Comparison of ENCODE assay signal across 13 cellular contexts in the genomic region with DNA sequence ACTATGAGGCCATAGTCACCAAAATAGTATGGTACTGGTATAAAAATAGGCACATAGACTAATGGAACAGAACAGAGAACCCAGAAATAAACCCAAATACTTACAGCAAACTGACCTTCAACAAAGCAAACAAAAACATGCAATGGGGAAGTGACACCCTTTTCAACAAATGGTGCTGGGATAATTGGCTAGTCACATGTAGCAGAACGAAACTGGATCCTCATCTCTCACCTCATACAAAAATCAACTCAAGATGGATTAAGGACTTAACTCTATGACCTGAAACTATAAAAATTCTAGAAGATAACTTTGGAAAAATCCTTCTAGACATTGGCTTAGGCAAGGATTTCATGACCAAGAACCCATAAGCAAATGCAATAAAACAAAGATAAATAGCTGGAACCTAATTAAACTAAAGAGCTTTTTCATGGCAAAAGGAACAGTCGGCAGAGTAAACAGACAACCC. TPM values are rescaled to one million over a fixed set of nuclear protein-coding genes. Genes with fewer than 3 reads are reported as not detected.
"Had no signal": no experiment of that assay in that cellular context is flagged by ENCODE, and none has a peak within 500 bp of the region (broad histone marks: within the 10 kb centered on the region; RNA-seq: fewer than 3 reads in every experiment).

No MANE protein-coding gene starts in this region.

RNA-seq across cellular contexts. Expression of a gene that starts 52.9 kb away (rescaled TPM):
- total RNA-seq: left cardiac atrium, left lobe of liver, ovary, progenitor cell of endocrine pancreas, pulmonary artery endothelial cell, renal cortical epithelial cell, right atrium auricular region, right lobe of liver, suprapubic skin, thoracic aorta, upper lobe of right lung had no signal
- polyA plus RNA-seq: keratinocyte, neural cell had no signal
